In genomic region chr12:128606040-128606439, GRCh38 we compare ENCODE assay signal across 23 cellular contexts.
DNase-seq lines count a peak whose midpoint lies in the region; ATAC-seq and TF ChIP-seq lines count a peak whose summit lies in the region.
"Had no signal": no experiment of that assay in that cellular context is flagged by ENCODE, and none has a peak within 500 bp of the region (broad histone marks: within the 10 kb centered on the region; RNA-seq: fewer than 3 reads in every experiment).

No MANE protein-coding gene starts in this region.

- POLR2A ChIA-PET in A673 (lab: Charles Lee; ENCODE audit: low non-redundant PET), result no interaction called here

- H3K36me3 ChIP-seq in A673 (ENCODE audit: insufficient read depth, low read length, poor library complexity, severe bottlenecking) (no peaks in the 10 kb centered on the region), HUES64 (ENCODE audit: insufficient read depth, low read length) (no peaks in the 10 kb centered on the region), H7 (replicated peaks; ENCODE audit: control insufficient read depth, insufficient read depth, low read length) (no peaks in the 10 kb centered on the region)
- H3K36me3 ChIP-seq: left lung, uterus had no signal

- no peak overlapping the region for H3K9ac ChIP-seq in HUES64 (ENCODE audit: low read depth, low read length)

- WGBS in HUES64, result 42% methylated on average over 4 of the region's 4 CpGs

- H3K27me3 ChIP-seq in A673 (replicated peaks; ENCODE audit: insufficient read depth, low read depth, low read length, poor library complexity) (no peaks in the 10 kb centered on the region), HUES64 (ENCODE audit: insufficient read depth, low read length) (no peaks in the 10 kb centered on the region), H7 (ENCODE audit: control insufficient read depth, insufficient read depth, low read length) (no peaks in the 10 kb centered on the region)
- H3K27me3 ChIP-seq: left lung, uterus had no signal

- DNase-seq in A673 (ENCODE audit: low spot score), result peak; percentile 98
- DNase-seq in iPS-NIHi7 (ENCODE audit: extremely low spot score), result peak; percentile 22
- DNase-seq in activated CD4-positive, CD25-positive, alpha-beta regulatory T cell (lab: John Stamatoyannopoulos, UW), result no peak
- no peak for DNase-seq in hepatic stellate cell (ENCODE audit: low spot score)
- DNase-seq in H7, result no peak
- DNase-seq: activated CD4-positive, alpha-beta memory T cell treated with anti-CD3 and anti-CD28 coated beads, Interleukin-2, amount 10 ng/mL, durations not matched to agents 7 days and 5 days; activated naive CD8-positive, alpha-beta T cell treated with anti-CD3 and anti-CD28 coated beads, Interleukin-2, amount 10 ng/mL, durations not matched to agents 7 days and 5 days; cerebellar nuclear complex; COR-L47; head of caudate nucleus; left lung; naive thymus-derived CD4-positive, alpha-beta T cell; NCI-H1417; NCI-H526; occipital lobe; T-cell; uterus had no signal

- no peak for TF ChIP-seq CTCF in A673 (conservative IDR thresholded peaks at IDR 0.05; ENCODE audit: low read depth, low read length)

- no peak overlapping the region for H3K4me3 ChIP-seq in A673 (ENCODE audit: low read depth, low read length, poor library complexity, severe bottlenecking)
- H3K4me3 ChIP-seq in HUES64 (ENCODE audit: low read length), result no peak overlapping the region
- no peak overlapping the region for H3K4me3 ChIP-seq in H7 (ENCODE audit: insufficient read depth, low read depth, low read length)
- H3K4me3 ChIP-seq: left lung, uterus had no signal

- H3K9me3 ChIP-seq in A673 (ENCODE audit: low read depth, low read length, poor library complexity, severe bottlenecking), result no peaks in the 10 kb centered on the region
- H3K9me3 ChIP-seq in HUES64 (ENCODE audit: insufficient read depth, low read depth, low read length), result no peaks in the 10 kb centered on the region
- H3K9me3 ChIP-seq: left lung, uterus had no signal

- CTCF ChIA-PET in A673 (lab: Charles Lee), result no interaction called here

- intact Hi-C loops in A673 (cut with micrococcal nuclease; ENCODE audit: unreplicated experiment), result no loop called here

- peaks cover 21% of the 10 kb centered on the region for H3K4me1 ChIP-seq in A673 (ENCODE audit: insufficient read depth, low read length, poor library complexity, severe bottlenecking)
- H3K4me1 ChIP-seq in HUES64 (ENCODE audit: insufficient read depth, low read length), result peaks cover 9% of the 10 kb centered on the region; the same call in 1 of the 2 replicates
- H3K4me1 ChIP-seq: left lung, uterus had no signal

- ATAC-seq in HG02973 (IDR thresholded peaks at IDR 0.05; ENCODE audit: unreplicated experiment), result no peak
- ATAC-seq: activated CD4-positive, CD25-positive, alpha-beta regulatory T cell treated with anti-CD3 and anti-CD28 coated beads, Interleukin-2, amount 50 U/mL, for 24 hours; left lung; naive thymus-derived CD4-positive, alpha-beta T cell; Right ventricle myocardium inferior; T-cell had no signal

- BruUV-seq in A673 (replicated peaks; lab: Mats Ljungman, UMichigan), result no TSS peak

- H3K27ac ChIP-seq in A673 (ENCODE audit: low read depth, low read length, poor library complexity, severe bottlenecking) (peak overlapping the region; percentile 83), HUES64 (ENCODE audit: low read depth, low read length) (0 out of 2 replicates have a peak overlapping the region, but pooled peaks have one; percentile 23)
- H3K27ac ChIP-seq: epithelial cell of prostate, left lung, uterus had no signal

TF ChIP-seq in PFSK-1, 5 proteins besides CTCF, POLR2A, EP300 and RAD21:
- TF ChIP-seq FOXP2 (optimal IDR thresholded peaks at IDR 0.05; ENCODE audit: borderline replicate concordance, extremely low read depth, extremely low read length, insufficient read depth), result peak; percentile 39
- TF ChIP-seq POLR2AphosphoS5 (IDR thresholded peaks at IDR 0.05; ENCODE audit: low read depth, low read length), result no peak
- TF ChIP-seq, protein P1, sequence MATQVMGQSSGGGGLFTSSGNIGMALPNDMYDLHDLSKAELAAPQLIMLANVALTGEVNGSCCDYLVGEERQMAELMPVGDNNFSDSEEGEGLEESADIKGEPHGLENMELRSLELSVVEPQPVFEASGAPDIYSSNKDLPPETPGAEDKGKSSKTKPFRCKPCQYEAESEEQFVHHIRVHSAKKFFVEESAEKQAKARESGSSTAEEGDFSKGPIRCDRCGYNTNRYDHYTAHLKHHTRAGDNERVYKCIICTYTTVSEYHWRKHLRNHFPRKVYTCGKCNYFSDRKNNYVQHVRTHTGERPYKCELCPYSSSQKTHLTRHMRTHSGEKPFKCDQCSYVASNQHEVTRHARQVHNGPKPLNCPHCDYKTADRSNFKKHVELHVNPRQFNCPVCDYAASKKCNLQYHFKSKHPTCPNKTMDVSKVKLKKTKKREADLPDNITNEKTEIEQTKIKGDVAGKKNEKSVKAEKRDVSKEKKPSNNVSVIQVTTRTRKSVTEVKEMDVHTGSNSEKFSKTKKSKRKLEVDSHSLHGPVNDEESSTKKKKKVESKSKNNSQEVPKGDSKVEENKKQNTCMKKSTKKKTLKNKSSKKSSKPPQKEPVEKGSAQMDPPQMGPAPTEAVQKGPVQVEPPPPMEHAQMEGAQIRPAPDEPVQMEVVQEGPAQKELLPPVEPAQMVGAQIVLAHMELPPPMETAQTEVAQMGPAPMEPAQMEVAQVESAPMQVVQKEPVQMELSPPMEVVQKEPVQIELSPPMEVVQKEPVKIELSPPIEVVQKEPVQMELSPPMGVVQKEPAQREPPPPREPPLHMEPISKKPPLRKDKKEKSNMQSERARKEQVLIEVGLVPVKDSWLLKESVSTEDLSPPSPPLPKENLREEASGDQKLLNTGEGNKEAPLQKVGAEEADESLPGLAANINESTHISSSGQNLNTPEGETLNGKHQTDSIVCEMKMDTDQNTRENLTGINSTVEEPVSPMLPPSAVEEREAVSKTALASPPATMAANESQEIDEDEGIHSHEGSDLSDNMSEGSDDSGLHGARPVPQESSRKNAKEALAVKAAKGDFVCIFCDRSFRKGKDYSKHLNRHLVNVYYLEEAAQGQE (IDR thresholded peaks at IDR 0.05; ENCODE audit: insufficient read depth in 1 of 2, low read depth in 2 of 2, low read length in 2 of 2), result peak in 1 of 2 experiments; percentile 50; a peak in 1 of 4 replicates
- TF ChIP-seq TAF1 (IDR thresholded peaks at IDR 0.05; ENCODE audit: borderline replicate concordance, insufficient read depth, low read length), result no peak
- TF ChIP-seq SIN3A (IDR thresholded peaks at IDR 0.05; ENCODE audit: borderline replicate concordance, insufficient read depth, low read length), result no peak

Comparison
In these comparisons a context has a peak if more than half of its experiments do, and no peak if none do; other contexts are left out.
1. DNase-seq: peak in A673 (single experiment) and iPS-NIHi7 (single experiment); none in activated CD4-positive, CD25-positive, alpha-beta regulatory T cell (0 of 4), hepatic stellate cell (single experiment) and H7 (single experiment).